ENCODE assay signal across 31 cellular contexts in the genomic region with DNA sequence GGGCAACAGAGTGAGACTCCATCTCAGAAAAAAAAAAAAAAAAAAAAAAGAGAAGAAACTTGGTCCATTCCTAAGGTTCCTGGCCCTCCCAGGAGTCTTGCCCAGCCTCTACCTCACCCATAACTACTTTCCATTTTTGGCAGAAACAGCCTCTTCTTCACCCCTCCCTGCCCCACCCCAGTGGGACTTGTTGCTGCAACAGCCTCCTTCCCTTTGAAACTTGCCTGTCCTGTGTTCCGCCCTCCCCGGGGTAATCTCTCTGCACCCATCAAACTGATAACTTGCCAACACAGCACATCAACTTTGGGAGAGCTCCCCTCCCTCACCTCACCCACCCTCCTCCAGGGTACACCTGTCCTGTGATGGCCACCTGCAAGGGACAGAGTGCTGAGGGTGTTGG. TPM values are rescaled to one million over a fixed set of nuclear protein-coding genes. Genes with fewer than 3 reads are reported as not detected.
DNase-seq lines count a peak whose midpoint lies in the region; ATAC-seq and TF ChIP-seq lines count a peak whose summit lies in the region.
"Had no signal": no experiment of that assay in that cellular context is flagged by ENCODE, and none has a peak within 500 bp of the region (broad histone marks: within the 10 kb centered on the region; RNA-seq: fewer than 3 reads in every experiment).

No MANE protein-coding gene starts in this region.

- POLR2A ChIA-PET in IMR-90 (lab: Charles Lee; ENCODE audit: unreplicated experiment): no interaction called here

- H3K79me1 ChIP-seq in IMR-90 (ENCODE audit: low read depth in 1 of 2, low read length in 2 of 2) (no peaks in the 10 kb centered on the region), mesenchymal stem cell (replicated peaks; ENCODE audit: low read length, poor library complexity, severe bottlenecking) (no peaks in the 10 kb centered on the region)

- H3K23ac ChIP-seq in IMR-90 (ENCODE audit: low read depth, low read length) (no peak overlapping the region), mesenchymal stem cell (ENCODE audit: low read length in 2 of 2) (no peak overlapping the region)

- H2BK15ac ChIP-seq in IMR-90 (ENCODE audit: low read depth, low read length) (no peak overlapping the region), mesenchymal stem cell (ENCODE audit: low read depth, poor library complexity, severe bottlenecking) (no peak overlapping the region)

- dilution Hi-C loops in IMR-90 (cut with HindIII; ENCODE audit: low sequenced_read_pairs, unreplicated experiment): no loop called here

- 83% methylated on average over 2 of the region's 2 CpGs; no CpG with 5 or more reads in 1 of the 2 experiments for WGBS in IMR-90 (ENCODE audit: extremely low coverage in 2 of 2, insufficient read length in 1 of 2), 2 experiments
- WGBS in esophagus, 2 donors: 50 to 63% methylated on average over 2 of the region's 2 CpGs
- 96% methylated on average over 2 of the region's 2 CpGs for WGBS in mesenchymal stem cell

- intact Hi-C loops in IMR-90 (cut with micrococcal nuclease): no loop called here
- intact Hi-C loops in sciatic nerve (cut with DNase I): loop anchor here (5.0 kb wide), 1 partner anchor 732 kb away; no protein-coding TSS in a partner anchor

- no peak overlapping the region for H3K27ac ChIP-seq in BLaER1 treated with 17β-estradiol and CSF1 and Interleukin-3, amounts not matched to agents 10 nM and 100 nM
- H3K27ac ChIP-seq in IMR-90 (ENCODE audit: insufficient read depth, low read length) (no peak overlapping the region), esophagus (ENCODE audit: low read depth in 2 of 2, low read length in 1 of 2) (peak overlapping the region; percentile 87 to 94), mesenchymal stem cell (ENCODE audit: low read length, poor library complexity, severe bottlenecking) (no peak overlapping the region)
- H3K27ac ChIP-seq: BLaER1, HL-60 had no signal

- no peak for TF ChIP-seq CTCF in IMR-90 (conservative IDR thresholded peaks at IDR 0.05; ENCODE audit: low read depth, low read length)

- no peak overlapping the region for H3K14ac ChIP-seq in IMR-90 (replicated peaks; ENCODE audit: low read depth, low read length)
- H3K14ac ChIP-seq in mesenchymal stem cell (ENCODE audit: low read length in 2 of 2): no peak overlapping the region

- H2BK12ac ChIP-seq in mesenchymal stem cell (ENCODE audit: low read length in 2 of 2): no peak overlapping the region

- H4K5ac ChIP-seq in IMR-90 (ENCODE audit: low read depth, low read length): no peak overlapping the region

- ATAC-seq in IMR-90 (ENCODE audit: low read depth) (no peak), sciatic nerve (peak; percentile 22)
- ATAC-seq: HepG2, Panc1 had no signal

- no peak overlapping the region for H2BK20ac ChIP-seq in IMR-90 (ENCODE audit: low read depth, low read length)

- H3K9ac ChIP-seq in BLaER1 treated with 17β-estradiol and CSF1 and Interleukin-3, amounts not matched to agents 10 nM and 100 nM: no peak overlapping the region
- H3K9ac ChIP-seq in IMR-90 (ENCODE audit: low read depth, low read length): no peak overlapping the region
- no peak overlapping the region for H3K9ac ChIP-seq in mesenchymal stem cell (ENCODE audit: low read length)
- H3K9ac ChIP-seq: BLaER1 had no signal

- peak overlapping the region in 9 of 11 experiments; percentile 5 to 55 (median 30); a peak in 10 of 22 replicates for H3K4me2 ChIP-seq in BLaER1 treated with 17β-estradiol and CSF1 and Interleukin-3, amounts not matched to agents 10 nM and 100 nM
- no peak overlapping the region for H3K4me2 ChIP-seq in IMR-90 (ENCODE audit: low read depth, low read length)
- H3K4me2 ChIP-seq in mesenchymal stem cell (ENCODE audit: low read length, poor library complexity, severe bottlenecking): no peak overlapping the region

- no peaks in the 10 kb centered on the region for H3K36me3 ChIP-seq in BLaER1 treated with 17β-estradiol and CSF1 and Interleukin-3, amounts not matched to agents 10 nM and 100 nM
- no peaks in the 10 kb centered on the region for H3K36me3 ChIP-seq in IMR-90 (ENCODE audit: control insufficient read depth, insufficient read depth, low read length)
- H3K36me3 ChIP-seq in esophagus (ENCODE audit: control insufficient read depth in 2 of 2, insufficient read depth in 2 of 2, low read length in 1 of 2): no peaks in the 10 kb centered on the region
- no peaks in the 10 kb centered on the region for H3K36me3 ChIP-seq in mesenchymal stem cell (ENCODE audit: control insufficient read depth in 1 of 2, insufficient read depth in 2 of 2, low read depth in 1 of 2, low read length in 2 of 2)
- H3K36me3 ChIP-seq: BLaER1, HAP-1, MG63 had no signal

- H3K18ac ChIP-seq in IMR-90 (ENCODE audit: low read depth, low read length) (no peak overlapping the region), mesenchymal stem cell (ENCODE audit: low read depth in 1 of 2, low read length in 2 of 2) (no peak overlapping the region)

- H2AK9ac ChIP-seq in IMR-90 (replicated peaks; ENCODE audit: low read depth, low read length, poor library complexity): peak overlapping the region; percentile 5

- H4K8ac ChIP-seq in IMR-90 (ENCODE audit: low read depth in 2 of 2, low read length in 2 of 2) (no peak overlapping the region), mesenchymal stem cell (ENCODE audit: low read length) (no peak overlapping the region)

- no peak overlapping the region for H2AK5ac ChIP-seq in IMR-90 (ENCODE audit: low read depth, low read length)
- no peak overlapping the region for H2AK5ac ChIP-seq in mesenchymal stem cell (ENCODE audit: low read length, severe bottlenecking)

- no peak overlapping the region for H3K56ac ChIP-seq in IMR-90 (ENCODE audit: extremely low read depth, insufficient read depth, low read length)

- H4K91ac ChIP-seq in IMR-90 (ENCODE audit: insufficient read depth, low read depth, low read length) (no peak overlapping the region), mesenchymal stem cell (ENCODE audit: low read length) (no peak overlapping the region)

- H3K4me1 ChIP-seq in BLaER1 treated with 17β-estradiol and CSF1 and Interleukin-3, amounts not matched to agents 10 nM and 100 nM: peaks cover 0 to 24% (median 16%) of the 10 kb centered on the region in 10 experiments; a peak in 14 of 20 replicates
- H3K4me1 ChIP-seq in IMR-90 (ENCODE audit: control insufficient read depth, insufficient read depth, low read length) (no peaks in the 10 kb centered on the region), esophagus (ENCODE audit: control insufficient read depth in 2 of 2, insufficient read depth in 2 of 2, low read length in 1 of 2) (peaks cover 8 to 9% of the 10 kb centered on the region in 2 donors), mesenchymal stem cell (ENCODE audit: control insufficient read depth, insufficient read depth, low read depth, low read length) (peaks cover 2% of the 10 kb centered on the region)
- H3K4me1 ChIP-seq: HAP-1 had no signal

- no peaks in the 10 kb centered on the region for H4K20me1 ChIP-seq in BLaER1 treated with 17β-estradiol and CSF1 and Interleukin-3, amounts not matched to agents 10 nM and 100 nM
- H4K20me1 ChIP-seq in IMR-90 (ENCODE audit: insufficient read depth, low read length): no peaks in the 10 kb centered on the region
- H4K20me1 ChIP-seq: BLaER1 had no signal

- H3K27me3 ChIP-seq in BLaER1 treated with 17β-estradiol and CSF1 and Interleukin-3, amounts not matched to agents 10 nM and 100 nM: no peaks in the 10 kb centered on the region
- H3K27me3 ChIP-seq in IMR-90 (ENCODE audit: control insufficient read depth, insufficient read depth, low read length) (peaks cover 60% of the 10 kb centered on the region), esophagus (ENCODE audit: control insufficient read depth in 1 of 2, insufficient read depth in 2 of 2, low read length in 2 of 2) (no peaks in the 10 kb centered on the region), mesenchymal stem cell (ENCODE audit: control insufficient read depth in 1 of 2, insufficient read depth in 1 of 2, low read length in 2 of 2) (peaks cover 30 to 49% of the 10 kb centered on the region in 2 experiments)
- H3K27me3 ChIP-seq: BLaER1, MG63 had no signal

- DNase-seq in IMR-90: no peak
- no peak for DNase-seq in sciatic nerve (ENCODE audit: low spot score)
- DNase-seq in NCI-H82 (lab: John Stamatoyannopoulos, UW): no peak
- DNase-seq in DMS153 (lab: John Stamatoyannopoulos, UW): no peak
- no peak for DNase-seq in T1000 (lab: John Stamatoyannopoulos, UW)
- DNase-seq in mesenchymal stem cell: no peak
- DNase-seq: CD8-positive, alpha-beta T cell; DMS 273 treated with DMSO at 0.1 percent for 48 hours; DMS79 treated with DMSO at 0.1 percent for 48 hours; GOT3; KBM-7; MG63; NCI-H1048; NCI-H1417; NCI-H1694; NCI-H2029 treated with DMSO at 0.1 percent for 48 hours; NCI-H2227 treated with DMSO at 0.1 percent for 48 hours; NCI-H526 treated with DMSO at 0.1 percent for 48 hours; SHP77 treated with DMSO at 0.1 percent for 48 hours had no signal

- CTCF ChIA-PET in IMR-90 (lab: Yijun Ruan, JAX): no interaction called here

- no peak overlapping the region for H2AFZ ChIP-seq in IMR-90 (replicated peaks; ENCODE audit: low read length, poor library complexity)
- H2AFZ ChIP-seq in mesenchymal stem cell (ENCODE audit: low read depth, low read length): no peak overlapping the region

- no peak overlapping the region for H3K4me3 ChIP-seq in BLaER1 treated with 17β-estradiol and CSF1 and Interleukin-3, amounts not matched to agents 10 nM and 100 nM
- no peak overlapping the region for H3K4me3 ChIP-seq in IMR-90 (ENCODE audit: insufficient read depth, low read depth, low read length)
- no peak overlapping the region for H3K4me3 ChIP-seq in esophagus (ENCODE audit: low read depth in 1 of 2, low read length in 2 of 2)
- no peak overlapping the region for H3K4me3 ChIP-seq in mesenchymal stem cell (ENCODE audit: insufficient read depth in 1 of 2, low read depth in 1 of 2, low read length in 2 of 2)
- H3K4me3 ChIP-seq: BLaER1, HAP-1, MG63 had no signal

- H2BK5ac ChIP-seq in IMR-90 (ENCODE audit: low read depth, low read length, poor library complexity, severe bottlenecking): no peak overlapping the region
- H2BK5ac ChIP-seq in mesenchymal stem cell (ENCODE audit: low read depth, low read length, poor library complexity, severe bottlenecking): no peak overlapping the region

- H3K9me3 ChIP-seq in BLaER1 treated with 17β-estradiol and CSF1 and Interleukin-3, amounts not matched to agents 10 nM and 100 nM (replicated peaks in 1 of 11): no peaks in the 10 kb centered on the region
- H3K9me3 ChIP-seq in IMR-90 (ENCODE audit: control insufficient read depth, insufficient read depth, low read length): no peaks in the 10 kb centered on the region
- no peaks in the 10 kb centered on the region for H3K9me3 ChIP-seq in esophagus (ENCODE audit: control insufficient read depth in 2 of 2, insufficient read depth in 1 of 2, low read depth in 1 of 2, low read length in 1 of 2)
- H3K9me3 ChIP-seq in mesenchymal stem cell (ENCODE audit: control insufficient read depth, low read length): no peaks in the 10 kb centered on the region
- H3K9me3 ChIP-seq: BLaER1, HAP-1, MG63 had no signal

- TF ChIP-seq POLR2A in IMR-90 (IDR thresholded peaks at IDR 0.05; ENCODE audit: low read depth, low read length): no peak

- BruUV-seq in IMR-90 (replicated peaks; lab: Mats Ljungman, UMichigan): no TSS peak

- no peak for TF ChIP-seq RAD21 in IMR-90 (IDR thresholded peaks at IDR 0.05; ENCODE audit: low read length)

- no peaks in the 10 kb centered on the region for H3K9me1 ChIP-seq in IMR-90 (ENCODE audit: insufficient read depth, low read length)

- H3K4ac ChIP-seq in IMR-90 (ENCODE audit: low read depth, low read length): no peak overlapping the region
- H3K4ac ChIP-seq in mesenchymal stem cell (ENCODE audit: low read depth in 1 of 2, low read length in 2 of 2): no peak overlapping the region

- H2BK120ac ChIP-seq in IMR-90 (ENCODE audit: low read depth, low read length) (no peak overlapping the region), mesenchymal stem cell (ENCODE audit: low read depth, low read length) (no peak overlapping the region)

- in situ Hi-C loops in IMR-90 (cut with MboI; ENCODE audit: low sequenced_read_pairs): no loop called here

RNA-seq across cellular contexts. Expression of gene FAM83F, which starts 10.0 kb away (rescaled TPM):
- total RNA-seq in IMR-90 (2012; rRNA removed) (not detected in 2 replicates), sciatic nerve (11.4 TPM)
- polyA plus RNA-seq in IMR-90 (2012; rRNA removed) (not detected in 2 replicates), esophagus (10 to 100 TPM in 1 of 2 donors, 1 to 10 TPM in 1; 8.6 to 12.9 TPM)
- not detected in 2 replicates for polyA plus RNA-seq in IMR-90 (2012; cell fraction: cytosol; rRNA removed)
- under 0.01 TPM in 1 of 2 replicates, not detected in the other for polyA plus RNA-seq in IMR-90 (2012; cell fraction: nucleus; rRNA removed; ENCODE audit: low replicate concordance)
- 0.06 TPM for polyA plus RNA-seq in mesenchymal stem cell (2013, experiment 1 of 2)
- polyA plus RNA-seq in mesenchymal stem cell (2013, experiment 2 of 2): 0.05 TPM
- total RNA-seq: A172, HepG2, LHCN-M2, OCI-LY7 had no signal
- polyA plus RNA-seq: AG04450, HepG2 had no signal

RNA-seq across cellular contexts. Expression of gene TMA7B, which starts 24.6 kb away (rescaled TPM):
- not detected in 2 replicates for total RNA-seq in IMR-90 (2012; rRNA removed)
- not detected in 2 replicates for polyA plus RNA-seq in IMR-90 (2012; rRNA removed)
- polyA plus RNA-seq in IMR-90 (2012; cell fraction: cytosol; rRNA removed): not detected in 2 replicates
- 0.09 TPM in 1 of 2 replicates, not detected in the other for polyA plus RNA-seq in IMR-90 (2012; cell fraction: nucleus; rRNA removed; ENCODE audit: low replicate concordance)
- polyA plus RNA-seq in esophagus: under 1 TPM in 1 of 2 donors, not detected in 1; 0.14 TPM
- 0.45 TPM for total RNA-seq in sciatic nerve
- not detected for polyA plus RNA-seq in mesenchymal stem cell (2013, experiment 1 of 2)
- not detected for polyA plus RNA-seq in mesenchymal stem cell (2013, experiment 2 of 2)
- total RNA-seq: A172, HepG2, LHCN-M2, NCI-H460, OCI-LY7 had no signal
- polyA plus RNA-seq: AG04450, HepG2 had no signal

Comparison
In these comparisons a context has a peak if more than half of its experiments do, and no peak if none do; other contexts are left out.
1. H3K27ac ChIP-seq: peak in esophagus (2 of 2); none in BLaER1 treated with 17β-estradiol and CSF1 and Interleukin-3, amounts not matched to agents 10 nM and 100 nM (0 of 11), IMR-90 (single experiment) and mesenchymal stem cell (single experiment).
2. H3K4me2 ChIP-seq: peak in BLaER1 treated with 17β-estradiol and CSF1 and Interleukin-3, amounts not matched to agents 10 nM and 100 nM (9 of 11); none in IMR-90 (single experiment) and mesenchymal stem cell (single experiment).
3. RNA of gene FAM83F, which starts 10.0 kb away (total RNA-seq): 11.4 TPM in sciatic nerve (single experiment); not detected in IMR-90; every median in the first group is over 10 times any median in the second.